In the genomic region with DNA sequence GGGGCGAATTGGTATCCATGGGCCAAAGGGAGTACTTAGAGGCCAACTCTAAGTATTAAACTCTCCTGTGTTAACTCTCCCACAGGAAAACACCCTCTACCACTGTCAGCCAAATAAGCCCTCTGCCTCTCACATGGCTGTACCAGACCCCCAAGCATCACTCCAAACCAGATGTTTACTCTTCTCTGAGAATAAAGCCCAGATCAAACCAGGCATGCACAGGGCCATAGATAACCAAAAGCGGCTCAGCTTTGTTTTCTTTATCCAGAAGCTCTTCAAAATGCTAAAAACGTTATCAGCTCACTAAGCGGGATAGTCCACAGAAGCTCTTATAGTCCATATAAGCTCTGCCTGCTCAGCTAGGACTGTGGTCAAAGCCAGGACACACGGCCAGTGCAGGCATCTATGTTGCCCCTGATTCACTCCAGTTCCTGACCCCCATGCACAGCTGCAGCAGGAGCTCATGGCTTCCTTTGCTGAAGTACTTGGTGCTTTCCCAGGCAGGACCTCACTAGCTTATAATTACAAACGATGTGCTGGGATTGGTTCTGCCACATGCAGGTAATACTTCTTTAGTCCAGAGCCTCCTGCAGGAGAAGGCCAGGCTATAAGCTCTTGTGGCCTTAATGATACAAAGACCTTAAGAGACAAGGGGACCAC, we compare ENCODE assay signal across 1 cellular context.
TF ChIP-seq lines count a peak whose summit lies in the region.

No MANE protein-coding gene starts in this region.

TF ChIP-seq in IMR-90, 13 proteins besides CTCF, POLR2A, EP300 and RAD21:
- TF ChIP-seq NFE2L2 (IDR thresholded peaks at IDR 0.05; ENCODE audit: low read depth, low read length): no peak
- TF ChIP-seq BHLHE40 (IDR thresholded peaks at IDR 0.05; ENCODE audit: low read depth, low read length): no peak
- no peak for TF ChIP-seq FOS (IDR thresholded peaks at IDR 0.05; ENCODE audit: low read depth, low read length)
- no peak for TF ChIP-seq MAZ (IDR thresholded peaks at IDR 0.05; ENCODE audit: borderline replicate concordance, low read depth, low read length)
- no peak for TF ChIP-seq RCOR1 (IDR thresholded peaks at IDR 0.05; ENCODE audit: insufficient replicate concordance, low read length)
- TF ChIP-seq SMC3 (IDR thresholded peaks at IDR 0.05; ENCODE audit: low read depth, low read length): no peak
- TF ChIP-seq, protein P1, sequence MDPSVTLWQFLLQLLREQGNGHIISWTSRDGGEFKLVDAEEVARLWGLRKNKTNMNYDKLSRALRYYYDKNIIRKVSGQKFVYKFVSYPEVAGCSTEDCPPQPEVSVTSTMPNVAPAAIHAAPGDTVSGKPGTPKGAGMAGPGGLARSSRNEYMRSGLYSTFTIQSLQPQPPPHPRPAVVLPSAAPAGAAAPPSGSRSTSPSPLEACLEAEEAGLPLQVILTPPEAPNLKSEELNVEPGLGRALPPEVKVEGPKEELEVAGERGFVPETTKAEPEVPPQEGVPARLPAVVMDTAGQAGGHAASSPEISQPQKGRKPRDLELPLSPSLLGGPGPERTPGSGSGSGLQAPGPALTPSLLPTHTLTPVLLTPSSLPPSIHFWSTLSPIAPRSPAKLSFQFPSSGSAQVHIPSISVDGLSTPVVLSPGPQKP (IDR thresholded peaks at IDR 0.05; ENCODE audit: borderline replicate concordance, low read depth, low read length): no peak
- TF ChIP-seq, protein P2, sequence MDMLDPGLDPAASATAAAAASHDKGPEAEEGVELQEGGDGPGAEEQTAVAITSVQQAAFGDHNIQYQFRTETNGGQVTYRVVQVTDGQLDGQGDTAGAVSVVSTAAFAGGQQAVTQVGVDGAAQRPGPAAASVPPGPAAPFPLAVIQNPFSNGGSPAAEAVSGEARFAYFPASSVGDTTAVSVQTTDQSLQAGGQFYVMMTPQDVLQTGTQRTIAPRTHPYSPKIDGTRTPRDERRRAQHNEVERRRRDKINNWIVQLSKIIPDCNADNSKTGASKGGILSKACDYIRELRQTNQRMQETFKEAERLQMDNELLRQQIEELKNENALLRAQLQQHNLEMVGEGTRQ (IDR thresholded peaks at IDR 0.05; ENCODE audit: low read depth, low read length): no peak
- TF ChIP-seq CEBPB (IDR thresholded peaks at IDR 0.05; ENCODE audit: low read depth, low read length): no peak
- no peak for TF ChIP-seq MAFK (IDR thresholded peaks at IDR 0.05; ENCODE audit: low read depth, low read length)
- no peak for TF ChIP-seq MXI1 (IDR thresholded peaks at IDR 0.05; ENCODE audit: borderline replicate concordance, low read depth, low read length)
- TF ChIP-seq RFX5 (IDR thresholded peaks at IDR 0.05; ENCODE audit: low read depth, low read length): no peak
- TF ChIP-seq CHD1 (IDR thresholded peaks at IDR 0.05; ENCODE audit: low read depth, low read length): no peak
